ENCODE assay signal across 9 cellular contexts in the genomic region with DNA sequence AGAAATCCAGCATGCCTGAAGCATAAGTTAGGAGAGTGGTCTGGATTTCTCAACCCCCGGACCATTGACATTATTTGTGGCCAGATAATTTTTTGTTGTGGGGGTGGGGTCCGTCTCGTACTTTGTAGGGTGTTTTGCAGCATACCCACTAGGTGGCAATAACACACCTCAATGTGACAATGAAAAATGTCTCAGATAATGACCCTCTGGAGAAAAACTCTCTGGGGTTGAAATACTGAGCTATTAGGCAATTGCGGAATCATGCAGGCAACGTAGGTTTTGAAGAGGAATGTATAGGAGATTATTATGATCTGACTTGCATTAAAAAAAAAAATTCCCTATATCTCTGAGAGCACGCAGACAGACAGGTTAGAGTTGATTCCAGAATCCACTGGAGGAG. TPM values are rescaled to one million over a fixed set of nuclear protein-coding genes. Genes with fewer than 3 reads are reported as not detected.
DNase-seq lines count a peak whose midpoint lies in the region; ATAC-seq, FAIRE-seq and TF ChIP-seq lines count a peak whose summit lies in the region.
"Had no signal": no experiment of that assay in that cellular context is flagged by ENCODE, and none has a peak within 500 bp of the region (broad histone marks: within the 10 kb centered on the region; RNA-seq: fewer than 3 reads in every experiment).

No MANE protein-coding gene starts in this region.

- H3K36me3 Mint-ChIP-seq in activated T-helper 17 cell treated with anti-CD3 and anti-CD28 coated beads, Interleukin-2, amount 50 U/mL, for 72 hours (ENCODE audit: low read depth): no peaks in the 10 kb centered on the region

- DNase-seq in GM12865 (ENCODE audit: low read depth) (peak; percentile 22), HCEC 1CT (peak; percentile 7), keratinocyte (ENCODE audit: low read depth, low spot score) (no peak), HK-2 (ENCODE audit: unreplicated experiment) (no peak), anterior cingulate cortex (lab: John Stamatoyannopoulos, UW) (no peak)

- H2AFZ ChIP-seq in OCI-LY3 (ENCODE audit: low read depth, low read length) (no peak overlapping the region), keratinocyte (ENCODE audit: control insufficient read depth, low read length) (no peak overlapping the region)

- H3K9me1 ChIP-seq in keratinocyte (ENCODE audit: control insufficient read depth, extremely low read depth, insufficient read depth, low read length): no peaks in the 10 kb centered on the region

- no peaks in the 10 kb centered on the region for H3K36me3 ChIP-seq in OCI-LY3 (replicated peaks; ENCODE audit: low read depth, low read length)
- H3K36me3 ChIP-seq in keratinocyte (ENCODE audit: control insufficient read depth in 2 of 2, extremely low read depth in 1 of 2, insufficient read depth in 2 of 2, low read length in 2 of 2): no peaks in the 10 kb centered on the region

- H3K4me3 ChIP-seq in GM12865 (ENCODE audit: low read depth, low read length) (no peak overlapping the region), OCI-LY3 (ENCODE audit: low read length) (no peak overlapping the region), keratinocyte (ENCODE audit: control insufficient read depth in 2 of 3, extremely low read depth in 1 of 3, insufficient read depth in 2 of 3, low read depth in 1 of 3, low read length in 3 of 3) (no peak overlapping the region)

- H3K4me2 ChIP-seq in OCI-LY3 (ENCODE audit: low read length): 0 out of 2 replicates have a peak overlapping the region, but pooled peaks have one; percentile 12
- no peak overlapping the region for H3K4me2 ChIP-seq in keratinocyte (ENCODE audit: control insufficient read depth, extremely low read depth, insufficient read depth, low read depth, low read length)

- H3K4me3 Mint-ChIP-seq in activated T-helper 17 cell treated with anti-CD3 and anti-CD28 coated beads, Interleukin-2, amount 50 U/mL, for 72 hours: no peak overlapping the region
- H3K4me3 Mint-ChIP-seq: stimulated activated naive CD8-positive, alpha-beta T cell treated with anti-CD3 and anti-CD28 coated beads, Interleukin-15, Interleukin-2, amounts not matched to agents 100 ng/mL and 50 ng/mL, for 24 hours had no signal

- H3K27me3 ChIP-seq in OCI-LY3 (ENCODE audit: low read depth, low read length): peaks cover 11% of the 10 kb centered on the region; the same call in 1 of the 2 replicates
- peaks cover 3% of the 10 kb centered on the region for H3K27me3 ChIP-seq in keratinocyte (ENCODE audit: control insufficient read depth, extremely low read depth, insufficient read depth, low read length)

- FAIRE-seq in keratinocyte (lab: Jason Lieb, UNC): peak; percentile 13

- H3K27ac ChIP-seq in OCI-LY3 (ENCODE audit: low read length): no peak overlapping the region
- no peak overlapping the region for H3K27ac ChIP-seq in keratinocyte (ENCODE audit: control insufficient read depth, insufficient read depth, low read length)

- dilution Hi-C loops in keratinocyte (cut with MboI; ENCODE audit: extremely low pct_ligation_motif_present, low sequenced_read_pairs): no loop called here

- H3K9me3 Mint-ChIP-seq in activated T-helper 17 cell treated with anti-CD3 and anti-CD28 coated beads, Interleukin-2, amount 50 U/mL, for 72 hours: no peaks in the 10 kb centered on the region

- H3K9me3 ChIP-seq in OCI-LY3 (ENCODE audit: insufficient read depth, low read length): no peaks in the 10 kb centered on the region
- no peaks in the 10 kb centered on the region for H3K9me3 ChIP-seq in keratinocyte (ENCODE audit: control insufficient read depth, low read depth, low read length)

- no peak overlapping the region for H3K27ac Mint-ChIP-seq in activated T-helper 17 cell treated with anti-CD3 and anti-CD28 coated beads, Interleukin-2, amount 50 U/mL, for 72 hours
- H3K27ac Mint-ChIP-seq: stimulated activated naive CD8-positive, alpha-beta T cell treated with anti-CD3 and anti-CD28 coated beads, Interleukin-15, Interleukin-2, amounts not matched to agents 100 ng/mL and 50 ng/mL, for 24 hours had no signal

- no peaks in the 10 kb centered on the region for H4K20me1 ChIP-seq in OCI-LY3 (ENCODE audit: insufficient read depth, low read length)
- H4K20me1 ChIP-seq in keratinocyte (ENCODE audit: control insufficient read depth, extremely low read depth, insufficient read depth, low read length): no peaks in the 10 kb centered on the region

- peaks cover 20% of the 10 kb centered on the region for H3K27me3 Mint-ChIP-seq in activated T-helper 17 cell treated with anti-CD3 and anti-CD28 coated beads, Interleukin-2, amount 50 U/mL, for 72 hours

- no peak for ATAC-seq in activated T-helper 17 cell treated with anti-CD3 and anti-CD28 coated beads, Interleukin-2, amount 50 U/mL, for 72 hours (replicated peaks)
- no peak for ATAC-seq in GM18873 (IDR thresholded peaks at IDR 0.05; ENCODE audit: low FRiP score, unreplicated experiment)

- H3K9ac ChIP-seq in OCI-LY3 (ENCODE audit: low read length) (no peak overlapping the region), keratinocyte (ENCODE audit: control insufficient read depth, extremely low read depth, insufficient read depth, low read length) (no peak overlapping the region)

- H3K4me1 ChIP-seq in OCI-LY3 (ENCODE audit: low read length) (no peaks in the 10 kb centered on the region), keratinocyte (ENCODE audit: control insufficient read depth, extremely low read depth, insufficient read depth, low read length) (no peaks in the 10 kb centered on the region)

- TF ChIP-seq CTCF in GM12865 (IDR thresholded peaks at IDR 0.05; ENCODE audit: insufficient read depth, low read depth, low read length, missing control alignments): peak; percentile 42
- peak; percentile 67 for TF ChIP-seq CTCF in OCI-LY3 (IDR thresholded peaks at IDR 0.05; ENCODE audit: low read depth, low read length)
- peak; percentile 32 to 57 (median 44) for TF ChIP-seq CTCF in keratinocyte (optimal IDR thresholded peaks at IDR 0.05 in 1 of 3, IDR thresholded peaks at IDR 0.05 in 1 of 3, conservative IDR thresholded peaks at IDR 0.05 in 1 of 3; ENCODE audit: extremely low read depth in 1 of 3, insufficient read depth in 2 of 3, low read length in 3 of 3)

- H3K4me1 Mint-ChIP-seq in activated T-helper 17 cell treated with anti-CD3 and anti-CD28 coated beads, Interleukin-2, amount 50 U/mL, for 72 hours: no peaks in the 10 kb centered on the region

- H3K79me2 ChIP-seq in OCI-LY3 (ENCODE audit: low read length) (no peaks in the 10 kb centered on the region), keratinocyte (ENCODE audit: control insufficient read depth, insufficient read depth, low read length) (no peaks in the 10 kb centered on the region)

RNA-seq across cellular contexts. Expression of a gene that starts 25.3 kb away (rescaled TPM):
- polyA plus RNA-seq in keratinocyte: 4.9 to 15.8 TPM (median 9.0 TPM) in 3 replicates
- polyA plus RNA-seq in keratinocyte (2011; ENCODE audit: low read depth): 60.5 TPM
- 4.7 and 6.9 TPM in 2 replicates for polyA plus RNA-seq in keratinocyte (2011; cell fraction: cytosol; rRNA removed)
- polyA plus RNA-seq in keratinocyte (2011; cell fraction: nucleus; rRNA removed): 3.6 and 8.0 TPM in 2 replicates
- polyA plus RNA-seq in keratinocyte (2012; ENCODE audit: low replicate concordance): 12.5 and 18.5 TPM in 2 replicates
- polyA minus RNA-seq in keratinocyte: 2.1 to 5.3 TPM (median 2.4 TPM) in 3 replicates
- polyA minus RNA-seq in keratinocyte (2011; cell fraction: cytosol; rRNA and poly(A)+ RNA removed): 3.5 TPM
- polyA minus RNA-seq in keratinocyte (2011; cell fraction: nucleus; rRNA and poly(A)+ RNA removed): 3.5 and 7.2 TPM in 2 replicates
- 10 to 100 TPM; 10.9 to 25.3 TPM for total RNA-seq in activated T-helper 17 cell treated with anti-CD3 and anti-CD28 coated beads, Interleukin-2, amount 50 U/mL, for 72 hours

Comparison
In these comparisons a context has a peak if more than half of its experiments do, and no peak if none do; other contexts are left out.
1. DNase-seq: peak in GM12865 (single experiment) and HCEC 1CT (single experiment); none in keratinocyte (single experiment), HK-2 (single experiment) and anterior cingulate cortex (0 of 58).
2. Peak in every context shown above with its lines, with median percentiles within 50 percentile points of each other: CTCF ChIP-seq.